Comparison of ENCODE assay signal across 1 cellular context in the genomic region with DNA sequence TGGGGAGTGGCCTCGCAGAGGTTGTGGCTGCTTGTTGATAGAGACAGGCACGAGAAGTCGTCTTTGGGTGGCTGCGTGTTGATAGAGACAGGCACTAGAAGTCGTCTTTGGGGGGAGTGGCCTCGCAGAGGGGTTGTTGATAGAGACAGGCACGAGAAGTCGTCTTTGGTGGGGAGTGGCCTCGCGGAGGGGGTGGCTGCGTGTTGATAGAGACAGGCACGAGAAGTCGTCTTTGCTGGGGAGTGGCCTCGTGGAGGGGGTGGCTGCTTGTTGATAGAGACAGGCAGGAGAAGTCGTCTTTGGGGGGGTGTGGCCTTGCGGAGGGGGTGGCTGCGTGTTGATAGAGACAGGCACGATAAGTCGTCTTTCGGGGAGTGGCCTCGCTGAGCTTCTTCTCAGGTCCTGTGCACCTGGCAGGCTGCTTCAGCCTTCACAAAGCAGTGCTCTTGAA.
TF ChIP-seq lines count a peak whose summit lies in the region.

No MANE protein-coding gene starts in this region.

TF ChIP-seq in IMR-90, 13 proteins besides CTCF, POLR2A, EP300 and RAD21:
- TF ChIP-seq MXI1 (IDR thresholded peaks at IDR 0.05; ENCODE audit: borderline replicate concordance, low read depth, low read length): no peak
- TF ChIP-seq MAZ (IDR thresholded peaks at IDR 0.05; ENCODE audit: borderline replicate concordance, low read depth, low read length): no peak
- no peak for TF ChIP-seq RFX5 (IDR thresholded peaks at IDR 0.05; ENCODE audit: low read depth, low read length)
- no peak for TF ChIP-seq RCOR1 (IDR thresholded peaks at IDR 0.05; ENCODE audit: insufficient replicate concordance, low read length)
- no peak for TF ChIP-seq CHD1 (IDR thresholded peaks at IDR 0.05; ENCODE audit: low read depth, low read length)
- TF ChIP-seq, protein P1, sequence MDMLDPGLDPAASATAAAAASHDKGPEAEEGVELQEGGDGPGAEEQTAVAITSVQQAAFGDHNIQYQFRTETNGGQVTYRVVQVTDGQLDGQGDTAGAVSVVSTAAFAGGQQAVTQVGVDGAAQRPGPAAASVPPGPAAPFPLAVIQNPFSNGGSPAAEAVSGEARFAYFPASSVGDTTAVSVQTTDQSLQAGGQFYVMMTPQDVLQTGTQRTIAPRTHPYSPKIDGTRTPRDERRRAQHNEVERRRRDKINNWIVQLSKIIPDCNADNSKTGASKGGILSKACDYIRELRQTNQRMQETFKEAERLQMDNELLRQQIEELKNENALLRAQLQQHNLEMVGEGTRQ (IDR thresholded peaks at IDR 0.05; ENCODE audit: low read depth, low read length): no peak
- TF ChIP-seq NFE2L2 (IDR thresholded peaks at IDR 0.05; ENCODE audit: low read depth, low read length): no peak
- TF ChIP-seq SMC3 (IDR thresholded peaks at IDR 0.05; ENCODE audit: low read depth, low read length): no peak
- no peak for TF ChIP-seq FOS (IDR thresholded peaks at IDR 0.05; ENCODE audit: low read depth, low read length)
- no peak for TF ChIP-seq MAFK (IDR thresholded peaks at IDR 0.05; ENCODE audit: low read depth, low read length)
- TF ChIP-seq, protein P2, sequence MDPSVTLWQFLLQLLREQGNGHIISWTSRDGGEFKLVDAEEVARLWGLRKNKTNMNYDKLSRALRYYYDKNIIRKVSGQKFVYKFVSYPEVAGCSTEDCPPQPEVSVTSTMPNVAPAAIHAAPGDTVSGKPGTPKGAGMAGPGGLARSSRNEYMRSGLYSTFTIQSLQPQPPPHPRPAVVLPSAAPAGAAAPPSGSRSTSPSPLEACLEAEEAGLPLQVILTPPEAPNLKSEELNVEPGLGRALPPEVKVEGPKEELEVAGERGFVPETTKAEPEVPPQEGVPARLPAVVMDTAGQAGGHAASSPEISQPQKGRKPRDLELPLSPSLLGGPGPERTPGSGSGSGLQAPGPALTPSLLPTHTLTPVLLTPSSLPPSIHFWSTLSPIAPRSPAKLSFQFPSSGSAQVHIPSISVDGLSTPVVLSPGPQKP (IDR thresholded peaks at IDR 0.05; ENCODE audit: borderline replicate concordance, low read depth, low read length): no peak
- no peak for TF ChIP-seq CEBPB (IDR thresholded peaks at IDR 0.05; ENCODE audit: low read depth, low read length)
- no peak for TF ChIP-seq BHLHE40 (IDR thresholded peaks at IDR 0.05; ENCODE audit: low read depth, low read length)
TF ChIP-seq in IMR-90: peak in this region for 0.
